7 cellular contexts compared by ENCODE assay signal in genomic region chr12:75457753-75458319, GRCh38. TPM values are rescaled to one million over a fixed set of nuclear protein-coding genes. Genes with fewer than 3 reads are reported as not detected.
DNase-seq lines count a peak whose midpoint lies in the region; ATAC-seq and TF ChIP-seq lines count a peak whose summit lies in the region.
"Not testable (repeated sequence)": the region's sequence is repeated elsewhere in the genome, so short reads cannot be mapped to it uniquely, and the experiment has no call there.

No MANE protein-coding gene starts in this region.

- H3K4me1 Mint-ChIP-seq in CD4-positive, alpha-beta memory T cell = peaks cover 42 to 70% (median 55%) of the 10 kb centered on the region in 4 donors
- H3K4me1 Mint-ChIP-seq in T-cell = peaks cover 40 to 53% (median 45%) of the 10 kb centered on the region in 3 donors
- H3K4me1 Mint-ChIP-seq in activated T-helper 17 cell treated with anti-CD3 and anti-CD28 coated beads, Interleukin-2, amount 50 U/mL, for 72 hours = peaks cover 23% of the 10 kb centered on the region
- H3K4me1 Mint-ChIP-seq in glutamatergic neuron (ENCODE audit: low read depth, unreplicated experiment) = not testable (repeated sequence)
- peaks cover 53 to 55% of the 10 kb centered on the region in 2 donors for H3K4me1 Mint-ChIP-seq in natural killer cell

- H3K27me3 Mint-ChIP-seq in CD4-positive, alpha-beta memory T cell; T-cell; activated T-helper 17 cell treated with anti-CD3 and anti-CD28 coated beads, Interleukin-2, amount 50 U/mL, for 72 hours; glutamatergic neuron (ENCODE audit: unreplicated experiment); natural killer cell (ENCODE audit: low read depth in 2 of 2): not testable (repeated sequence)

- H3K4me1 ChIP-seq in CD4-positive, alpha-beta memory T cell (ENCODE audit: insufficient read depth, low read length) = peaks cover 48% of the 10 kb centered on the region
- H3K4me1 ChIP-seq in Loucy (ENCODE audit: insufficient read depth, low read length, poor library complexity, severe bottlenecking) = peaks cover 36% of the 10 kb centered on the region

- not testable (repeated sequence) for H3K9me2 ChIP-seq in Loucy (replicated peaks; ENCODE audit: low read depth, low read length)

- CTCF ChIA-PET in CD4-positive, alpha-beta memory T cell (lab: Charles Lee; ENCODE audit: partially characterized antibody) = interaction anchor here (0.9 to 6.2 kb wide), 5 partner anchors 20 to 67 kb away, joined by 3 to 56 read pairs (median 7); partner anchors contain the start of gene GLIPR1L2
- CTCF ChIA-PET in T-cell (lab: Charles Lee) = interaction anchor here in 1 of 2 donors (0.9 to 1.3 kb wide), 7 partner anchors 15 to 123 kb away, joined by 3 to 6 read pairs (median 4); partner anchors contain the start of genes GLIPR1L1, GLIPR1L2 and KRR1

- peak overlapping the region; percentile 46 for H3K4me2 ChIP-seq in Loucy (ENCODE audit: low read depth, low read length, poor library complexity, severe bottlenecking)

- not testable (repeated sequence) for H3K27ac ChIP-seq in CD4-positive, alpha-beta memory T cell (ENCODE audit: low read depth, low read length)

- intact Hi-C loops in CD4-positive, alpha-beta memory T cell (cut with micrococcal nuclease) = loop anchor here (1.0 to 2.0 kb wide), 2 partner anchors 19 to 22 kb away; partner anchors contain the start of gene GLIPR1
- intact Hi-C loops in natural killer cell (cut with micrococcal nuclease) = loop anchor here (1.0 kb wide), 1 partner anchor 20 kb away; no protein-coding TSS in a partner anchor

- not testable (repeated sequence) for DNase-seq in CD4-positive, alpha-beta memory T cell; T-cell; natural killer cell
- peak; percentile 59 for DNase-seq in ELF-1 (ENCODE audit: low read depth, low spot score)
- DNase-seq in glutamatergic neuron = peak; percentile 17

- not testable (repeated sequence) for H3K4me3 ChIP-seq in CD4-positive, alpha-beta memory T cell (ENCODE audit: low read length in 2 of 2)
- H3K4me3 ChIP-seq in Loucy (ENCODE audit: low read length, poor library complexity, severe bottlenecking) = peak overlapping the region; percentile 8

- ATAC-seq in T-cell (replicated peaks in 1 of 4); activated T-helper 17 cell treated with anti-CD3 and anti-CD28 coated beads, Interleukin-2, amount 50 U/mL, for 72 hours (replicated peaks); natural killer cell: not testable (repeated sequence)

- not testable (repeated sequence) for H4K20me1 ChIP-seq in Loucy (ENCODE audit: insufficient read depth, low read length, poor library complexity, severe bottlenecking)

- H3K4me3 Mint-ChIP-seq in CD4-positive, alpha-beta memory T cell = peak overlapping the region in 7 of 8 donors; percentile 45 to 66 (median 58)
- H3K4me3 Mint-ChIP-seq in T-cell (peak overlapping the region in 1 of 3 donors; percentile 3), natural killer cell (peak overlapping the region; percentile 74)
- H3K4me3 Mint-ChIP-seq in activated T-helper 17 cell treated with anti-CD3 and anti-CD28 coated beads, Interleukin-2, amount 50 U/mL, for 72 hours; glutamatergic neuron (ENCODE audit: unreplicated experiment): not testable (repeated sequence)

- not testable (repeated sequence) for H3K36me3 ChIP-seq in CD4-positive, alpha-beta memory T cell (ENCODE audit: insufficient read depth, low read length); Loucy (ENCODE audit: insufficient read depth, low read length)

- not testable (repeated sequence) for TF ChIP-seq CTCF in Loucy (conservative IDR thresholded peaks at IDR 0.05; ENCODE audit: low read length); glutamatergic neuron (IDR thresholded peaks at IDR 0.05; ENCODE audit: partially characterized antibody, unreplicated experiment); natural killer cell (IDR thresholded peaks at IDR 0.05)

- POLR2A ChIA-PET in CD4-positive, alpha-beta memory T cell (lab: Charles Lee; ENCODE audit: partially characterized antibody) = interaction anchor here (0.9 to 16.6 kb wide), 5 partner anchors 14 to 67 kb away, joined by 3 to 204 read pairs (median 7); partner anchors contain the start of genes GLIPR1 and GLIPR1L2
- POLR2A ChIA-PET in T-cell (lab: Charles Lee) = interaction anchor here in 1 of 2 donors (0.5 to 1.4 kb wide), 2 partner anchors 22 to 63 kb away, joined by 3 to 11 read pairs; partner anchors contain the start of gene GLIPR1

- peak overlapping the region; percentile 47 to 93 (median 81) for H3K27ac Mint-ChIP-seq in CD4-positive, alpha-beta memory T cell
- peak overlapping the region; percentile 19 to 72 for H3K27ac Mint-ChIP-seq in T-cell
- peak overlapping the region; percentile 58 for H3K27ac Mint-ChIP-seq in activated T-helper 17 cell treated with anti-CD3 and anti-CD28 coated beads, Interleukin-2, amount 50 U/mL, for 72 hours
- not testable (repeated sequence) for H3K27ac Mint-ChIP-seq in glutamatergic neuron (ENCODE audit: unreplicated experiment)
- peak overlapping the region; percentile 83 to 86 for H3K27ac Mint-ChIP-seq in natural killer cell

- H2AFZ ChIP-seq in Loucy (ENCODE audit: low read length) = not testable (repeated sequence)

- not testable (repeated sequence) for H3K9ac ChIP-seq in Loucy (ENCODE audit: low read depth, low read length, poor library complexity, severe bottlenecking)

- not testable (repeated sequence) for H3K9me3 ChIP-seq in CD4-positive, alpha-beta memory T cell (ENCODE audit: control insufficient read depth in 1 of 2, low read length in 2 of 2); Loucy (ENCODE audit: insufficient read depth, low read depth, low read length)

- H3K27me3 ChIP-seq in CD4-positive, alpha-beta memory T cell (ENCODE audit: insufficient read depth, low read length); Loucy (ENCODE audit: insufficient read depth, low read length, poor library complexity, severe bottlenecking): not testable (repeated sequence)

- H3K9me3 Mint-ChIP-seq in CD4-positive, alpha-beta memory T cell; T-cell; activated T-helper 17 cell treated with anti-CD3 and anti-CD28 coated beads, Interleukin-2, amount 50 U/mL, for 72 hours; glutamatergic neuron (ENCODE audit: unreplicated experiment); natural killer cell: not testable (repeated sequence)

- not testable (repeated sequence) for H3K36me3 Mint-ChIP-seq in CD4-positive, alpha-beta memory T cell; T-cell; activated T-helper 17 cell treated with anti-CD3 and anti-CD28 coated beads, Interleukin-2, amount 50 U/mL, for 72 hours (ENCODE audit: low read depth); glutamatergic neuron (ENCODE audit: unreplicated experiment); natural killer cell

- H3F3A ChIP-seq in Loucy (ENCODE audit: low read depth) = not testable (repeated sequence)

- not testable (repeated sequence) for H3K79me2 ChIP-seq in Loucy (ENCODE audit: insufficient read depth, low read length)

RNA-seq across cellular contexts. Expression of gene GLIPR1, which starts 22.7 kb away (rescaled TPM):
- total RNA-seq in CD4-positive, alpha-beta memory T cell = 10 to 100 TPM; 96.1 to 99.8 TPM
- 100 to 1,000 TPM; 159 to 222 TPM for polyA plus RNA-seq in CD4-positive, alpha-beta memory T cell
- total RNA-seq in T-cell (100 to 1,000 TPM in 1 of 5 donors, 10 to 100 TPM in 4; 42.9 to 102 (median 53.5) TPM), glutamatergic neuron (ENCODE audit: unreplicated experiment) (0.25 TPM), natural killer cell (100 to 1,000 TPM; 106 to 120 (median 115) TPM)
- 10 to 100 TPM; 45.9 to 50.2 TPM for total RNA-seq in activated T-helper 17 cell treated with anti-CD3 and anti-CD28 coated beads, Interleukin-2, amount 50 U/mL, for 72 hours

RNA-seq across cellular contexts. Expression of gene KRR1, which starts 53.6 kb away (rescaled TPM):
- total RNA-seq in CD4-positive, alpha-beta memory T cell = 10 to 100 TPM; 60.7 to 65.0 TPM
- polyA plus RNA-seq in CD4-positive, alpha-beta memory T cell = 10 to 100 TPM; 51.2 to 66.1 TPM
- total RNA-seq in T-cell (100 to 1,000 TPM in 2 of 5 donors, 10 to 100 TPM in 3; 53.7 to 122 (median 66.5) TPM), glutamatergic neuron (ENCODE audit: unreplicated experiment) (57.7 TPM), natural killer cell (100 to 1,000 TPM; 101 to 112 (median 106) TPM)
- 100 to 1,000 TPM; 113 to 151 TPM for total RNA-seq in activated T-helper 17 cell treated with anti-CD3 and anti-CD28 coated beads, Interleukin-2, amount 50 U/mL, for 72 hours

Comparison
In these comparisons a context has a peak if more than half of its experiments do, and no peak if none do; other contexts are left out.
1. RNA of gene GLIPR1, which starts 22.7 kb away (total RNA-seq): 106 to 120 TPM in natural killer cell, 96.1 to 99.8 TPM in CD4-positive, alpha-beta memory T cell, 42.9 to 102 TPM in T-cell and 45.9 to 50.2 TPM in activated T-helper 17 cell treated with anti-CD3 and anti-CD28 coated beads, Interleukin-2, amount 50 U/mL, for 72 hours; 0.25 TPM in glutamatergic neuron (single experiment); every median in the first group is over 10 times any median in the second.